8 cellular contexts compared by ENCODE assay signal in the genomic region with DNA sequence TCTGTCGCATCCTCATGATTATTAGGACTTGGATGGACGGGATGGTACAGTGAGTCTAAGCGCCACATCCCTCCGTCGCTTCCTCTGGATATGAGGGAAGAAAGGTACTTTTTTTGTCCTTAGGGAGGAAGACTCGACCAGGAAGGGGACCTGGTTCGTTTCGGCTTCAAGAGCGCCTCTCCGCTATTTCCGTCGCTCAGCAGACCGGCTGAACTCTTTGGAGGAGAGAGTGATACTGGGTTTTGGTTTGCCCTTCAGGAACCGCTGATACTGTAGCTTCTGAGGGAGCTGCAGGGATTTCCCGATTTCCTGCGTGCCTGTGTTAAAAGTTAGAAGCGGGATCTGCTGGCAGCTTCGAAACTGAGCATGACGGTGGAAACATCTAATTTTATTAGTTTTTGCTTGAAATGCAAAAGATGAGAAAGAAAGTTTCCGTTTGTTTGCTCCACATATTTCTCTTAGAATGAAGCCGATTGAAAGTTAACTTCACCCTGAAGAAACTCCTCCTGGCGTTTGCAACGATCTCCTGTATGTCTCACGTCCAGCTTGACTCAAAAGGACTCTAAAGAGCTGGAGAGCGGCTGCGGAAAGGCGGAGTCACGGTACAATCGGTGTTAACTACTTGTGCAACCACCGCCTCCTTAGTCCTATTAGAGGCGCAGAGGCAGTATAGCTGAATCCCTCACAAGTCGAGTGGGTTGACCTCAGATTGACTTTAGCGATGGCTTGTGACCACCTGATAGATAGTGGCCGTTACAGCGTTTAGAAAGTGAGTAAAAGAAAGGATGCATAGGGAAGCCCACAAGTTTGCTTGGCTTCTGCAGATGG.
A peak's percentile ranks its signal among the peaks of the same experiment; 100 is the strongest.
DNase-seq lines count a peak whose midpoint lies in the region; ATAC-seq and TF ChIP-seq lines count a peak whose summit lies in the region.

No MANE protein-coding gene starts in this region.

- H3K27ac Mint-ChIP-seq in activated naive CD8-positive, alpha-beta T cell treated with anti-CD3 and anti-CD28 coated beads, Interleukin-2, amount 50 U/mL, for 24 hours, result no peak overlapping the region
- H3K27ac Mint-ChIP-seq in mesothelial cell of epicardium, result no peak overlapping the region

- peaks cover 34% of the 10 kb centered on the region for H3K9me3 Mint-ChIP-seq in activated naive CD8-positive, alpha-beta T cell treated with anti-CD3 and anti-CD28 coated beads, Interleukin-2, amount 50 U/mL, for 24 hours
- H3K9me3 Mint-ChIP-seq in mesothelial cell of epicardium, result no peaks in the 10 kb centered on the region

- in situ Hi-C loops in G401 (cut with HindIII; ENCODE audit: low sequenced_read_pairs), result no loop called here

- H3K9me3 ChIP-seq in upper lobe of left lung, result peaks cover 0 to 9% (median 4%) of the 10 kb centered on the region in 4 donors

- no peak overlapping the region for H3K4me3 ChIP-seq in upper lobe of left lung

- H3K4me1 Mint-ChIP-seq in activated naive CD8-positive, alpha-beta T cell treated with anti-CD3 and anti-CD28 coated beads, Interleukin-2, amount 50 U/mL, for 24 hours, result peaks cover 31% of the 10 kb centered on the region
- H3K4me1 Mint-ChIP-seq in mesothelial cell of epicardium, result peaks cover 18% of the 10 kb centered on the region

- TF ChIP-seq CTCF in mesothelial cell of epicardium (IDR thresholded peaks at IDR 0.05; ENCODE audit: unreplicated experiment), result no peak
- no peak for TF ChIP-seq CTCF in upper lobe of left lung (IDR thresholded peaks at IDR 0.05)

- H3K4me1 ChIP-seq in upper lobe of left lung, result peaks cover 0 to 6% (median 2%) of the 10 kb centered on the region in 4 donors

- TF ChIP-seq POLR2A in upper lobe of left lung (IDR thresholded peaks at IDR 0.05), result no peak

- H3K27ac ChIP-seq in upper lobe of left lung, result no peak overlapping the region

- peak overlapping the region; percentile 43 for H3K4me3 Mint-ChIP-seq in activated naive CD8-positive, alpha-beta T cell treated with anti-CD3 and anti-CD28 coated beads, Interleukin-2, amount 50 U/mL, for 24 hours
- peak overlapping the region; percentile 50 for H3K4me3 Mint-ChIP-seq in mesothelial cell of epicardium

- peaks cover 10% of the 10 kb centered on the region for H3K36me3 Mint-ChIP-seq in activated naive CD8-positive, alpha-beta T cell treated with anti-CD3 and anti-CD28 coated beads, Interleukin-2, amount 50 U/mL, for 24 hours (ENCODE audit: low read depth)
- no peaks in the 10 kb centered on the region for H3K36me3 Mint-ChIP-seq in mesothelial cell of epicardium

- no peak for TF ChIP-seq EP300 in upper lobe of left lung (IDR thresholded peaks at IDR 0.05)

- DNase-seq in G401 (ENCODE audit: low spot score), result peak; percentile 41
- DNase-seq in NCI-H1105 treated with DMSO at 0.1 percent for 48 hours (lab: John Stamatoyannopoulos, UW), result peak; percentile 61
- no peak for DNase-seq in activated naive CD8-positive, alpha-beta T cell treated with anti-CD3 and anti-CD28 coated beads, Interleukin-2, amount 50 U/mL, for 24 hours
- DNase-seq in mesothelial cell of epicardium (ENCODE audit: low spot score in 2 of 2, unreplicated experiment in 2 of 2), result no peak
- no peak for DNase-seq in upper lobe of left lung
- no peak for DNase-seq in NCI-H1694 (lab: John Stamatoyannopoulos, UW)
- DNase-seq in GOT3 (lab: John Stamatoyannopoulos, UW), result no peak

- no peak for ATAC-seq in activated naive CD8-positive, alpha-beta T cell treated with anti-CD3 and anti-CD28 coated beads, Interleukin-2, amount 50 U/mL, for 24 hours
- ATAC-seq in upper lobe of left lung (ENCODE audit: low FRiP score in 2 of 2) (no peak), HG03135 (IDR thresholded peaks at IDR 0.05; ENCODE audit: unreplicated experiment) (no peak)

- peaks cover 0 to 23% (median 3%) of the 10 kb centered on the region in 4 donors for H3K27me3 ChIP-seq in upper lobe of left lung

- WGBS in upper lobe of left lung, 2 donors, result 3 to 5% methylated on average over 35 of the region's 35 CpGs

- H3K27me3 Mint-ChIP-seq in activated naive CD8-positive, alpha-beta T cell treated with anti-CD3 and anti-CD28 coated beads, Interleukin-2, amount 50 U/mL, for 24 hours, result peaks cover 87% of the 10 kb centered on the region
- H3K27me3 Mint-ChIP-seq in mesothelial cell of epicardium (ENCODE audit: low read depth), result peaks cover 93% of the 10 kb centered on the region

- H3K36me3 ChIP-seq in upper lobe of left lung, result no peaks in the 10 kb centered on the region

Comparison
In these comparisons a context has a peak if more than half of its experiments do, and no peak if none do; other contexts are left out.
1. DNase-seq: peak in G401 (single experiment) and NCI-H1105 treated with DMSO at 0.1 percent for 48 hours (single experiment); none in activated naive CD8-positive, alpha-beta T cell treated with anti-CD3 and anti-CD28 coated beads, Interleukin-2, amount 50 U/mL, for 24 hours (single experiment), mesothelial cell of epicardium (0 of 2), upper lobe of left lung (0 of 2), NCI-H1694 (single experiment) and GOT3 (single experiment).